In the genomic region with DNA sequence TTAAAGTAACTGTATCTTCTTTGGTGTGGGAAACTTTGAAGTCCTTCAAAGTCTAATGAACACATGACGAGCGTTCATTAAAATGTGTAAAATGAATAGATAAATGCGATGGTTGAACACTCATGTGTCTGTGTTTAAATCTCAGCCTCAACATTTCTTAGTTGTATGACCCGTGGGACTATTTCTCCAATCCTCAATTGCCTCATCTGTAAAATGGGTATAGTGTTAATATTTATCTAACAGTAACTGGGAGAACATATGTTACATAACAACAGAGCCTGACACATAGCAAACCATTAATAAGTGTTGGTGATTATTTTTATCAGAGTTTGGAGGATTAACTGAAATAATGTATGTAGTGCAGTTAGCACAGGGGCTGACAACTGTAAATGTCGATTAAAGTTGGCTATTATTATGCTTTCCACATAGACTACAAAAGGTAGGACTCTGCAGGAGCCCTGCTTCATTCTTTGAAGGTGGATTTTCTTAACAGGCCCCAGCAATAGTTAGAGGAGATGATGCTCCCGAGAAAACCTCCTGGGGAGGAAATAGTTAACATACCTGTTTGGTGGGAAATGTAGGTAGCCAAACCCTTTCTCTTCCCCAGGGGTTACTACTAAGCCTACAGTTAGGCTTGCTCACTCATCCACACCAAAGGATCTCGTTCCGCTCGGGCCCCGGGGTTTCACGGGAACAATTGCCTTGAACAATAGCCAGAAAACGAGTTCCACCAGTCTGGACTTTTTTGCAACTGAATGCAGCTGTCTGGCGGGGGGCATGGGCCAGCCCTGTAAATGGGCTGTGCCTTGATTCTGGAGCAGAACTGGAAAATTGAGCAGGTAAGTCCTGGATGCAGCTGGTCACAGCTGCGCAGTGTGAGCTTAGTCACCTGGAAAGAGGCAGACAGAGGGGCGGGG, we compare ENCODE assay signal across 13 cellular contexts.
A peak's percentile ranks its signal among the peaks of the same experiment; 100 is the strongest.
DNase-seq lines count a peak whose midpoint lies in the region; ATAC-seq and TF ChIP-seq lines count a peak whose summit lies in the region.
"Had no signal": no experiment of that assay in that cellular context is flagged by ENCODE, and none has a peak within 500 bp of the region (broad histone marks: within the 10 kb centered on the region; RNA-seq: fewer than 3 reads in every experiment).

No MANE protein-coding gene starts in this region.

- H3K27ac Mint-ChIP-seq in WTC11: peak overlapping the region; percentile 98
- H3K27ac Mint-ChIP-seq in CD8-positive, alpha-beta T cell: no peak overlapping the region

- ATAC-seq in left ventricle myocardium superior (no peak), WTC11 (peak; percentile 80)
- ATAC-seq in CD8-positive, alpha-beta T cell: no peak

- H3K4me1 ChIP-seq in cardiac muscle cell (ENCODE audit: low read depth) (peaks cover 62% of the 10 kb centered on the region), uterus (no peaks in the 10 kb centered on the region)
- no peaks in the 10 kb centered on the region for H3K4me1 ChIP-seq in CD8-positive, alpha-beta T cell (ENCODE audit: insufficient read depth, low read length)

- H3K27ac ChIP-seq in cardiac muscle cell (peak overlapping the region; percentile 45), uterus (peak overlapping the region in 1 of 2 donors; percentile 51)
- H3K27ac ChIP-seq in CD8-positive, alpha-beta T cell (ENCODE audit: low read depth, low read length): no peak overlapping the region

- H3K36me3 Mint-ChIP-seq in WTC11: no peaks in the 10 kb centered on the region
- H3K36me3 Mint-ChIP-seq in CD8-positive, alpha-beta T cell: no peaks in the 10 kb centered on the region

- CTCF ChIA-PET in WTC11 (lab: Charles Lee): interaction anchor here (0.6 to 5.2 kb wide), 7 partner anchors 9 to 106 kb away, joined by 3 to 35 read pairs (median 5); no protein-coding TSS in a partner anchor
- CTCF ChIA-PET in CD8-positive, alpha-beta T cell (lab: Charles Lee): no interaction called here

- H3K4me3 ChIP-seq in cardiac muscle cell (peak overlapping the region; percentile 52), uterus (no peak overlapping the region)
- no peak overlapping the region for H3K4me3 ChIP-seq in CD8-positive, alpha-beta T cell (ENCODE audit: low read depth, low read length)

- H3K9me3 ChIP-seq in cardiac muscle cell (ENCODE audit: low read depth) (no peaks in the 10 kb centered on the region), uterus (no peaks in the 10 kb centered on the region)
- no peaks in the 10 kb centered on the region for H3K9me3 ChIP-seq in CD8-positive, alpha-beta T cell (ENCODE audit: low read length)

- H3K9me3 Mint-ChIP-seq in WTC11: no peaks in the 10 kb centered on the region
- no peaks in the 10 kb centered on the region for H3K9me3 Mint-ChIP-seq in CD8-positive, alpha-beta T cell

- no peak for DNase-seq in cardiac muscle cell (ENCODE audit: low read depth in 1 of 2, low spot score in 1 of 2)
- no peak for DNase-seq in left ventricle myocardium superior
- peak; percentile 90 for DNase-seq in WTC11 (ENCODE audit: low spot score)
- peak; percentile 98 for DNase-seq in islet precursor cell
- peak; percentile 27 to 38 for DNase-seq in uterus
- no peak for DNase-seq in stimulated activated CD4-positive, alpha-beta T cell treated with anti-CD3 and anti-CD28 coated beads, Interleukin-4, amount 100 ng/mL, for 24 hours
- no peak for DNase-seq in kidney glomerular epithelial cell (lab: John Stamatoyannopoulos, UW)
- DNase-seq in CD8-positive, alpha-beta T cell: no peak
- DNase-seq: ACHN; activated CD4-positive, alpha-beta T cell treated with anti-CD3 and anti-CD28 coated beads, Interleukin-2, amount 50 U/mL, for 1 hour; GF-D8; RPMI8226; stimulated activated naive CD4-positive, alpha-beta T cell treated with Interleukin-2 at 50 U/mL for 16 hours had no signal

- TF ChIP-seq CTCF in cardiac muscle cell (IDR thresholded peaks at IDR 0.05; ENCODE audit: low read depth, low read length) (no peak), WTC11 (IDR thresholded peaks at IDR 0.05) (no peak), uterus (IDR thresholded peaks at IDR 0.05) (no peak)
- TF ChIP-seq CTCF in CD8-positive, alpha-beta T cell (IDR thresholded peaks at IDR 0.05): no peak

- peaks cover 8% of the 10 kb centered on the region; the same call in 1 of the 2 replicates for H3K27me3 Mint-ChIP-seq in WTC11 (ENCODE audit: low read depth)
- H3K27me3 Mint-ChIP-seq in CD8-positive, alpha-beta T cell (ENCODE audit: low read depth): peaks cover 9% of the 10 kb centered on the region

- no peak for TF ChIP-seq POLR2A in uterus (IDR thresholded peaks at IDR 0.05)

- H3K36me3 ChIP-seq in cardiac muscle cell (no peaks in the 10 kb centered on the region), uterus (no peaks in the 10 kb centered on the region)
- H3K36me3 ChIP-seq in CD8-positive, alpha-beta T cell (ENCODE audit: insufficient read depth, low read length): no peaks in the 10 kb centered on the region

- no peaks in the 10 kb centered on the region for H3K27me3 ChIP-seq in cardiac muscle cell
- H3K27me3 ChIP-seq in uterus: no peaks in the 10 kb centered on the region
- H3K27me3 ChIP-seq in CD8-positive, alpha-beta T cell (ENCODE audit: insufficient read depth, low read length): no peaks in the 10 kb centered on the region

- H3K4me1 Mint-ChIP-seq in WTC11: peaks cover 79% of the 10 kb centered on the region
- no peaks in the 10 kb centered on the region for H3K4me1 Mint-ChIP-seq in CD8-positive, alpha-beta T cell (ENCODE audit: low read depth)

- POLR2A ChIA-PET in WTC11 (lab: Charles Lee): interaction anchor here (0.8 to 1.0 kb wide), 2 partner anchors 24 to 73 kb away, joined by 3 read pairs; no protein-coding TSS in a partner anchor
- POLR2A ChIA-PET in CD8-positive, alpha-beta T cell (lab: Charles Lee): no interaction called here

- intact Hi-C loops in left ventricle myocardium superior (cut with micrococcal nuclease) (no loop called here), uterus (cut with DNase I; ENCODE audit: low total_unique reads) (no loop called here)
- intact Hi-C loops in CD8-positive, alpha-beta T cell (cut with DNase I, micrococcal nuclease): no loop called here

- H3K4me3 Mint-ChIP-seq in WTC11: peak overlapping the region; percentile 62
- H3K4me3 Mint-ChIP-seq in CD8-positive, alpha-beta T cell: no peak overlapping the region

TF ChIP-seq in WTC11, 78 proteins besides CTCF, POLR2A, EP300 and RAD21 (continues in another document):
- TF ChIP-seq TEAD4 (CRISPR knock-in tag; IDR thresholded peaks at IDR 0.05) (no peak), MXD4 (CRISPR knock-in tag; IDR thresholded peaks at IDR 0.05; ENCODE audit: borderline replicate concordance) (no peak), ELF4 (CRISPR knock-in tag; IDR thresholded peaks at IDR 0.05; ENCODE audit: low read depth) (no peak), ZNF671 (CRISPR knock-in tag; IDR thresholded peaks at IDR 0.05) (no peak), ESRRA (CRISPR knock-in tag; IDR thresholded peaks at IDR 0.05; ENCODE audit: borderline replicate concordance) (no peak), CREB1 (CRISPR knock-in tag; IDR thresholded peaks at IDR 0.05) (no peak; the same call in 1 of the 2 replicates), SOX15 (CRISPR knock-in tag; IDR thresholded peaks at IDR 0.05) (no peak), ZNF263 (CRISPR knock-in tag; IDR thresholded peaks at IDR 0.05; ENCODE audit: low read depth) (no peak)
- TF ChIP-seq, protein P1, sequence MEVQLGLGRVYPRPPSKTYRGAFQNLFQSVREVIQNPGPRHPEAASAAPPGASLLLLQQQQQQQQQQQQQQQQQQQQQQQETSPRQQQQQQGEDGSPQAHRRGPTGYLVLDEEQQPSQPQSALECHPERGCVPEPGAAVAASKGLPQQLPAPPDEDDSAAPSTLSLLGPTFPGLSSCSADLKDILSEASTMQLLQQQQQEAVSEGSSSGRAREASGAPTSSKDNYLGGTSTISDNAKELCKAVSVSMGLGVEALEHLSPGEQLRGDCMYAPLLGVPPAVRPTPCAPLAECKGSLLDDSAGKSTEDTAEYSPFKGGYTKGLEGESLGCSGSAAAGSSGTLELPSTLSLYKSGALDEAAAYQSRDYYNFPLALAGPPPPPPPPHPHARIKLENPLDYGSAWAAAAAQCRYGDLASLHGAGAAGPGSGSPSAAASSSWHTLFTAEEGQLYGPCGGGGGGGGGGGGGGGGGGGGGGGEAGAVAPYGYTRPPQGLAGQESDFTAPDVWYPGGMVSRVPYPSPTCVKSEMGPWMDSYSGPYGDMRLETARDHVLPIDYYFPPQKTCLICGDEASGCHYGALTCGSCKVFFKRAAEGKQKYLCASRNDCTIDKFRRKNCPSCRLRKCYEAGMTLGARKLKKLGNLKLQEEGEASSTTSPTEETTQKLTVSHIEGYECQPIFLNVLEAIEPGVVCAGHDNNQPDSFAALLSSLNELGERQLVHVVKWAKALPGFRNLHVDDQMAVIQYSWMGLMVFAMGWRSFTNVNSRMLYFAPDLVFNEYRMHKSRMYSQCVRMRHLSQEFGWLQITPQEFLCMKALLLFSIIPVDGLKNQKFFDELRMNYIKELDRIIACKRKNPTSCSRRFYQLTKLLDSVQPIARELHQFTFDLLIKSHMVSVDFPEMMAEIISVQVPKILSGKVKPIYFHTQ (CRISPR knock-in tag; IDR thresholded peaks at IDR 0.05): no peak; the same call in 1 of the 2 replicates
- TF ChIP-seq, protein P2, sequence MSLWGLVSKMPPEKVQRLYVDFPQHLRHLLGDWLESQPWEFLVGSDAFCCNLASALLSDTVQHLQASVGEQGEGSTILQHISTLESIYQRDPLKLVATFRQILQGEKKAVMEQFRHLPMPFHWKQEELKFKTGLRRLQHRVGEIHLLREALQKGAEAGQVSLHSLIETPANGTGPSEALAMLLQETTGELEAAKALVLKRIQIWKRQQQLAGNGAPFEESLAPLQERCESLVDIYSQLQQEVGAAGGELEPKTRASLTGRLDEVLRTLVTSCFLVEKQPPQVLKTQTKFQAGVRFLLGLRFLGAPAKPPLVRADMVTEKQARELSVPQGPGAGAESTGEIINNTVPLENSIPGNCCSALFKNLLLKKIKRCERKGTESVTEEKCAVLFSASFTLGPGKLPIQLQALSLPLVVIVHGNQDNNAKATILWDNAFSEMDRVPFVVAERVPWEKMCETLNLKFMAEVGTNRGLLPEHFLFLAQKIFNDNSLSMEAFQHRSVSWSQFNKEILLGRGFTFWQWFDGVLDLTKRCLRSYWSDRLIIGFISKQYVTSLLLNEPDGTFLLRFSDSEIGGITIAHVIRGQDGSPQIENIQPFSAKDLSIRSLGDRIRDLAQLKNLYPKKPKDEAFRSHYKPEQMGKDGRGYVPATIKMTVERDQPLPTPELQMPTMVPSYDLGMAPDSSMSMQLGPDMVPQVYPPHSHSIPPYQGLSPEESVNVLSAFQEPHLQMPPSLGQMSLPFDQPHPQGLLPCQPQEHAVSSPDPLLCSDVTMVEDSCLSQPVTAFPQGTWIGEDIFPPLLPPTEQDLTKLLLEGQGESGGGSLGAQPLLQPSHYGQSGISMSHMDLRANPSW (CRISPR knock-in tag; conservative IDR thresholded peaks at IDR 0.05; ENCODE audit: low read depth): no peak

Comparison
In these comparisons a context has a peak if more than half of its experiments do, and no peak if none do; other contexts are left out.
1. DNase-seq: peak in WTC11 (single experiment), islet precursor cell (single experiment) and uterus (2 of 2); none in cardiac muscle cell (0 of 2), left ventricle myocardium superior (single experiment), stimulated activated CD4-positive, alpha-beta T cell treated with anti-CD3 and anti-CD28 coated beads, Interleukin-4, amount 100 ng/mL, for 24 hours (single experiment), kidney glomerular epithelial cell (single experiment) and CD8-positive, alpha-beta T cell (0 of 7).